In the genomic region with DNA sequence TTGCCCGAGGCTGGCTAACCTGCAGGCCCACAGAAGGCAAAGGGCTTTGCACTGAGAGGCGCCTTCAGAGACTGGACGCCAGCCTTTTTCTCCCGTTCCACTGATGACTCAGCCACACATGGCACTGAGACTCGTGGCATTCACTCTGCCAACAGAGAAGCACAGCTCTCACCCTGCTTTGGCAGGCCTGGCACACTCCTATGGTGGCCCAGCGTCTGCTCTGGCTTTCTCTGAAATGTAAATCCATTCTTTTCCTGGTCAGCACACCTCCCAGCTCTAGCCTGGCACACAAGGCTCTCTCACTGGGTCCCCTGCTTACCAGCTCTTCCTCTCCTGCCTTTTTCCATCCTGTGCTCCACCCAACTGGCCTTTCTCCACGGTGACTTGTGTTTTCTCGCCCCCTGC, we compare ENCODE assay signal across 1 cellular context.
TF ChIP-seq lines count a peak whose summit lies in the region.

No MANE protein-coding gene starts in this region.

TF ChIP-seq in GM23338, 12 proteins besides CTCF, POLR2A, EP300 and RAD21:
- TF ChIP-seq, protein P1, sequence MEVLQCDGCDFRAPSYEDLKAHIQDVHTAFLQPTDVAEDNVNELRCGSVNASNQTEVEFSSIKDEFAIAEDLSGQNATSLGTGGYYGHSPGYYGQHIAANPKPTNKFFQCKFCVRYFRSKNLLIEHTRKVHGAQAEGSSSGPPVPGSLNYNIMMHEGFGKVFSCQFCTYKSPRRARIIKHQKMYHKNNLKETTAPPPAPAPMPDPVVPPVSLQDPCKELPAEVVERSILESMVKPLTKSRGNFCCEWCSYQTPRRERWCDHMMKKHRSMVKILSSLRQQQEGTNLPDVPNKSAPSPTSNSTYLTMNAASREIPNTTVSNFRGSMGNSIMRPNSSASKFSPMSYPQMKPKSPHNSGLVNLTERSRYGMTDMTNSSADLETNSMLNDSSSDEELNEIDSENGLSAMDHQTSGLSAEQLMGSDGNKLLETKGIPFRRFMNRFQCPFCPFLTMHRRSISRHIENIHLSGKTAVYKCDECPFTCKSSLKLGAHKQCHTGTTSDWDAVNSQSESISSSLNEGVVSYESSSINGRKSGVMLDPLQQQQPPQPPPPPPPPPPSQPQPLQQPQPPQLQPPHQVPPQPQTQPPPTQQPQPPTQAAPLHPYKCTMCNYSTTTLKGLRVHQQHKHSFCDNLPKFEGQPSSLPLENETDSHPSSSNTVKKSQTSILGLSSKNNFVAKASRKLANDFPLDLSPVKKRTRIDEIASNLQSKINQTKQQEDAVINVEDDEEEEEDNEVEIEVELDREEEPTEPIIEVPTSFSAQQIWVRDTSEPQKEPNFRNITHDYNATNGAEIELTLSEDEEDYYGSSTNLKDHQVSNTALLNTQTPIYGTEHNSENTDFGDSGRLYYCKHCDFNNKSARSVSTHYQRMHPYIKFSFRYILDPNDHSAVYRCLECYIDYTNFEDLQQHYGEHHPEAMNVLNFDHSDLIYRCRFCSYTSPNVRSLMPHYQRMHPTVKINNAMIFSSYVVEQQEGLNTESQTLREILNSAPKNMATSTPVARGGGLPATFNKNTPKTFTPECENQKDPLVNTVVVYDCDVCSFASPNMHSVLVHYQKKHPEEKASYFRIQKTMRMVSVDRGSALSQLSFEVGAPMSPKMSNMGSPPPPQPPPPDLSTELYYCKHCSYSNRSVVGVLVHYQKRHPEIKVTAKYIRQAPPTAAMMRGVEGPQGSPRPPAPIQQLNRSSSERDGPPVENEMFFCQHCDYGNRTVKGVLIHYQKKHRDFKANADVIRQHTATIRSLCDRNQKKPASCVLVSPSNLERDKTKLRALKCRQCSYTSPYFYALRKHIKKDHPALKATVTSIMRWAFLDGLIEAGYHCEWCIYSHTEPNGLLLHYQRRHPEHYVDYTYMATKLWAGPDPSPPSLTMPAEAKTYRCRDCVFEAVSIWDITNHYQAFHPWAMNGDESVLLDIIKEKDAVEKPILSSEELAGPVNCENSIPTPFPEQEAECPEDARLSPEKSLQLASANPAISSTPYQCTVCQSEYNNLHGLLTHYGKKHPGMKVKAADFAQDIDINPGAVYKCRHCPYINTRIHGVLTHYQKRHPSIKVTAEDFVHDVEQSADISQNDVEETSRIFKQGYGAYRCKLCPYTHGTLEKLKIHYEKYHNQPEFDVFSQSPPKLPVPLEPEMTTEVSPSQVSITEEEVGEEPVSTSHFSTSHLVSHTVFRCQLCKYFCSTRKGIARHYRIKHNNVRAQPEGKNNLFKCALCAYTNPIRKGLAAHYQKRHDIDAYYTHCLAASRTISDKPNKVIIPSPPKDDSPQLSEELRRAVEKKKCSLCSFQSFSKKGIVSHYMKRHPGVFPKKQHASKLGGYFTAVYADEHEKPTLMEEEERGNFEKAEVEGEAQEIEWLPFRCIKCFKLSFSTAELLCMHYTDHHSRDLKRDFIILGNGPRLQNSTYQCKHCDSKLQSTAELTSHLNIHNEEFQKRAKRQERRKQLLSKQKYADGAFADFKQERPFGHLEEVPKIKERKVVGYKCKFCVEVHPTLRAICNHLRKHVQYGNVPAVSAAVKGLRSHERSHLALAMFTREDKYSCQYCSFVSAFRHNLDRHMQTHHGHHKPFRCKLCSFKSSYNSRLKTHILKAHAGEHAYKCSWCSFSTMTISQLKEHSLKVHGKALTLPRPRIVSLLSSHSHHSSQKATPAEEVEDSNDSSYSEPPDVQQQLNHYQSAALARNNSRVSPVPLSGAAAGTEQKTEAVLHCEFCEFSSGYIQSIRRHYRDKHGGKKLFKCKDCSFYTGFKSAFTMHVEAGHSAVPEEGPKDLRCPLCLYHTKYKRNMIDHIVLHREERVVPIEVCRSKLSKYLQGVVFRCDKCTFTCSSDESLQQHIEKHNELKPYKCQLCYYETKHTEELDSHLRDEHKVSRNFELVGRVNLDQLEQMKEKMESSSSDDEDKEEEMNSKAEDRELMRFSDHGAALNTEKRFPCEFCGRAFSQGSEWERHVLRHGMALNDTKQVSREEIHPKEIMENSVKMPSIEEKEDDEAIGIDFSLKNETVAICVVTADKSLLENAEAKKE (CRISPR knock-in tag; IDR thresholded peaks at IDR 0.05), result no peak
- TF ChIP-seq, protein P2, sequence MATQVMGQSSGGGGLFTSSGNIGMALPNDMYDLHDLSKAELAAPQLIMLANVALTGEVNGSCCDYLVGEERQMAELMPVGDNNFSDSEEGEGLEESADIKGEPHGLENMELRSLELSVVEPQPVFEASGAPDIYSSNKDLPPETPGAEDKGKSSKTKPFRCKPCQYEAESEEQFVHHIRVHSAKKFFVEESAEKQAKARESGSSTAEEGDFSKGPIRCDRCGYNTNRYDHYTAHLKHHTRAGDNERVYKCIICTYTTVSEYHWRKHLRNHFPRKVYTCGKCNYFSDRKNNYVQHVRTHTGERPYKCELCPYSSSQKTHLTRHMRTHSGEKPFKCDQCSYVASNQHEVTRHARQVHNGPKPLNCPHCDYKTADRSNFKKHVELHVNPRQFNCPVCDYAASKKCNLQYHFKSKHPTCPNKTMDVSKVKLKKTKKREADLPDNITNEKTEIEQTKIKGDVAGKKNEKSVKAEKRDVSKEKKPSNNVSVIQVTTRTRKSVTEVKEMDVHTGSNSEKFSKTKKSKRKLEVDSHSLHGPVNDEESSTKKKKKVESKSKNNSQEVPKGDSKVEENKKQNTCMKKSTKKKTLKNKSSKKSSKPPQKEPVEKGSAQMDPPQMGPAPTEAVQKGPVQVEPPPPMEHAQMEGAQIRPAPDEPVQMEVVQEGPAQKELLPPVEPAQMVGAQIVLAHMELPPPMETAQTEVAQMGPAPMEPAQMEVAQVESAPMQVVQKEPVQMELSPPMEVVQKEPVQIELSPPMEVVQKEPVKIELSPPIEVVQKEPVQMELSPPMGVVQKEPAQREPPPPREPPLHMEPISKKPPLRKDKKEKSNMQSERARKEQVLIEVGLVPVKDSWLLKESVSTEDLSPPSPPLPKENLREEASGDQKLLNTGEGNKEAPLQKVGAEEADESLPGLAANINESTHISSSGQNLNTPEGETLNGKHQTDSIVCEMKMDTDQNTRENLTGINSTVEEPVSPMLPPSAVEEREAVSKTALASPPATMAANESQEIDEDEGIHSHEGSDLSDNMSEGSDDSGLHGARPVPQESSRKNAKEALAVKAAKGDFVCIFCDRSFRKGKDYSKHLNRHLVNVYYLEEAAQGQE (IDR thresholded peaks at IDR 0.05; ENCODE audit: unreplicated experiment), result no peak
- no peak for TF ChIP-seq NANOG (IDR thresholded peaks at IDR 0.05; ENCODE audit: borderline replicate concordance)
- TF ChIP-seq STAT1 (IDR thresholded peaks at IDR 0.05; ENCODE audit: unreplicated experiment), result no peak
- no peak for TF ChIP-seq ZNF331 (CRISPR knock-in tag; IDR thresholded peaks at IDR 0.05; ENCODE audit: low read depth)
- TF ChIP-seq POLR2AphosphoS5 (IDR thresholded peaks at IDR 0.05; ENCODE audit: low read depth), result no peak
- TF ChIP-seq, protein P3, sequence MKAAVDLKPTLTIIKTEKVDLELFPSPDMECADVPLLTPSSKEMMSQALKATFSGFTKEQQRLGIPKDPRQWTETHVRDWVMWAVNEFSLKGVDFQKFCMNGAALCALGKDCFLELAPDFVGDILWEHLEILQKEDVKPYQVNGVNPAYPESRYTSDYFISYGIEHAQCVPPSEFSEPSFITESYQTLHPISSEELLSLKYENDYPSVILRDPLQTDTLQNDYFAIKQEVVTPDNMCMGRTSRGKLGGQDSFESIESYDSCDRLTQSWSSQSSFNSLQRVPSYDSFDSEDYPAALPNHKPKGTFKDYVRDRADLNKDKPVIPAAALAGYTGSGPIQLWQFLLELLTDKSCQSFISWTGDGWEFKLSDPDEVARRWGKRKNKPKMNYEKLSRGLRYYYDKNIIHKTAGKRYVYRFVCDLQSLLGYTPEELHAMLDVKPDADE (IDR thresholded peaks at IDR 0.05), result no peak
- no peak for TF ChIP-seq EZH2phosphoT487 (IDR thresholded peaks at IDR 0.05; ENCODE audit: unreplicated experiment)
- TF ChIP-seq JUNB (IDR thresholded peaks at IDR 0.05; ENCODE audit: unreplicated experiment), result no peak
- TF ChIP-seq CREB1 (CRISPR knock-in tag; IDR thresholded peaks at IDR 0.05; ENCODE audit: low read depth), result no peak
- no peak for TF ChIP-seq EZH2 (IDR thresholded peaks at IDR 0.05; ENCODE audit: low read depth, unreplicated experiment)
- no peak for TF ChIP-seq ZNF114 (CRISPR knock-in tag; IDR thresholded peaks at IDR 0.05)
